Comparison of ENCODE assay signal across 8 cellular contexts in the genomic region with DNA sequence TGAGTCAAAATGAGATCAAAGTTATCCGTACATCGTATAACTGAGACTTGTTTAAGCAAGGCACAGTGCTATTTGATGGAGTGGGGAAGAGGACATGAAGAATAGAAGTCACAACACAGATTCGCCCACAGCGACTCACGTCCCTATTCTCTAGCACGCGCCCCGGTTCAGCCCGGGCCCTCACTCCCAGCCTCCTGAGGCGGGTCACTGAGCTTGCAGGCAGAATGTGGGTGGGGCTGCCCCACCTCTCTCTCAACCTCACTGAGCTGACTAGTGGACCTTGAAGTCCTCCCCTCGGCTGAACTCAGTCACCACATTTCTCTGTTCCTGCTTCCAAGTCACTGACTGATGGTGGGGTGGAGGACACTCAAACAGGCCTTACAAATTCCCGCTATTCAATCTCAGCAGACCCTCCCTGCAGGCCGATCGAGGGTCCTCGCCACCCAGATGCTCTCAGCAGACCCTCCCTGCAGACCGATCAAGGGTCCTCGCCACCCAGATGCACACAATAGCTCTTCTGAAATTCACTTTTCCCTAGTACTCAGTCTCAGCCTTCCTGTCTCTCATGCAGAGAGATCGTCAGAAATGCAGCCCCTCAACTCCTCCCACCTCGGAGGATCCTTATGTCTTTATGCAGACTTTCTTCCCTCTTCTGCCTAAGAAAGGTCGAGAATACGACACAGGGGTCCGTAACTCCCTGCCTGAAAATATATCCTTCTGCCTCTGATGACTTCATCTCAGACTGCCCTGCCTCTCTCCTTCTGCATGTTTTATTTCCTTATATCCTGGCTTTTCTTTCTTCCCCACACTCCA. TPM values are rescaled to one million over a fixed set of nuclear protein-coding genes. Genes with fewer than 3 reads are reported as not detected.
DNase-seq lines count a peak whose midpoint lies in the region; ATAC-seq and TF ChIP-seq lines count a peak whose summit lies in the region.

No MANE protein-coding gene starts in this region.

- peak overlapping the region; percentile 82 for H3K27ac Mint-ChIP-seq in stimulated activated memory B cell treated with anti-CD40 and anti-IgM and Interleukin-4, amounts not matched to agents 10 μg/mL and 1 μg/mL and 100 μg/mL, for 72 hours

- H3K9me3 Mint-ChIP-seq in stimulated activated memory B cell treated with anti-CD40 and anti-IgM and Interleukin-4, amounts not matched to agents 10 μg/mL and 1 μg/mL and 100 μg/mL, for 72 hours, result no peaks in the 10 kb centered on the region

- no TSS peak for BruUV-seq in OCI-LY7 (replicated peaks; lab: Mats Ljungman, UMichigan)

- no peaks in the 10 kb centered on the region for H3K9me3 ChIP-seq in OCI-LY7 (ENCODE audit: low read length)
- no peaks in the 10 kb centered on the region for H3K9me3 ChIP-seq in MG63

- peak overlapping the region; percentile 2; the same call in 1 of the 2 replicates for H3K4me2 ChIP-seq in OCI-LY7 (ENCODE audit: low read length)

- H3K27ac ChIP-seq in OCI-LY7 (ENCODE audit: low read depth, low read length, poor library complexity, severe bottlenecking), result no peak overlapping the region

- peak; percentile 90 for ATAC-seq in HG02852 (IDR thresholded peaks at IDR 0.05; ENCODE audit: unreplicated experiment)
- ATAC-seq in stimulated activated memory B cell treated with anti-CD40 and anti-IgM and Interleukin-4, amounts not matched to agents 10 μg/mL and 1 μg/mL and 100 μg/mL, for 72 hours, result peak; percentile 97

- H3K4me1 ChIP-seq in OCI-LY7 (ENCODE audit: insufficient read depth, low read length, poor library complexity, severe bottlenecking), result no peaks in the 10 kb centered on the region

- H3K4me3 Mint-ChIP-seq in stimulated activated memory B cell treated with anti-CD40 and anti-IgM and Interleukin-4, amounts not matched to agents 10 μg/mL and 1 μg/mL and 100 μg/mL, for 72 hours, result peak overlapping the region; percentile 0

- H3K36me3 ChIP-seq in OCI-LY7 (ENCODE audit: insufficient read depth, low read length) (no peaks in the 10 kb centered on the region), MG63 (no peaks in the 10 kb centered on the region)

- DNase-seq in OCI-LY7 (ENCODE audit: low spot score), result peak; percentile 27
- no peak for DNase-seq in G401 (ENCODE audit: low spot score)
- no peak for DNase-seq in MG63
- no peak for DNase-seq in Ammon's horn (ENCODE audit: low spot score)
- DNase-seq in superior temporal gyrus (ENCODE audit: extremely low spot score), result no peak

- no peak overlapping the region for H2AFZ ChIP-seq in OCI-LY7 (ENCODE audit: low read length)

- POLR2A ChIA-PET in OCI-LY7 (lab: Charles Lee), result interaction anchor here (1.9 kb wide), 1 partner anchor 9 kb away, joined by 6 read pairs; no protein-coding TSS in a partner anchor

- H3K4me3 ChIP-seq in OCI-LY7 (ENCODE audit: low read depth, low read length, poor library complexity, severe bottlenecking) (no peak overlapping the region), MG63 (no peak overlapping the region)

- H4K20me1 ChIP-seq in OCI-LY7 (ENCODE audit: insufficient read depth, low read length), result no peaks in the 10 kb centered on the region

- H3K4me1 Mint-ChIP-seq in stimulated activated memory B cell treated with anti-CD40 and anti-IgM and Interleukin-4, amounts not matched to agents 10 μg/mL and 1 μg/mL and 100 μg/mL, for 72 hours, result peaks cover 32% of the 10 kb centered on the region

- H3K79me2 ChIP-seq in OCI-LY7 (ENCODE audit: insufficient read depth, low read depth, low read length), result no peaks in the 10 kb centered on the region

- no peaks in the 10 kb centered on the region for H3K9me2 ChIP-seq in OCI-LY7 (ENCODE audit: insufficient read depth, low read length)

- no peaks in the 10 kb centered on the region for H3K27me3 ChIP-seq in MG63

- no peaks in the 10 kb centered on the region for H3K27me3 Mint-ChIP-seq in stimulated activated memory B cell treated with anti-CD40 and anti-IgM and Interleukin-4, amounts not matched to agents 10 μg/mL and 1 μg/mL and 100 μg/mL, for 72 hours

- intact Hi-C loops in OCI-LY7 (cut with micrococcal nuclease; ENCODE audit: unreplicated experiment), result no loop called here

- H3K36me3 Mint-ChIP-seq in stimulated activated memory B cell treated with anti-CD40 and anti-IgM and Interleukin-4, amounts not matched to agents 10 μg/mL and 1 μg/mL and 100 μg/mL, for 72 hours, result no peaks in the 10 kb centered on the region

- peak; percentile 29 for TF ChIP-seq POLR2A in GM19099 (IDR thresholded peaks at IDR 0.05; ENCODE audit: extremely low read depth, insufficient read length, low read depth)

- in situ Hi-C loops in G401 (cut with HindIII; ENCODE audit: low sequenced_read_pairs), result no loop called here

- no peak for TF ChIP-seq CTCF in OCI-LY7 (conservative IDR thresholded peaks at IDR 0.05; ENCODE audit: low read length)

- CTCF ChIA-PET in OCI-LY7 (lab: Charles Lee; ENCODE audit: unreplicated experiment), result no interaction called here

RNA-seq across cellular contexts. Expression of a gene that starts 12.8 kb away (rescaled TPM):
- total RNA-seq in OCI-LY7 (2014; rRNA removed; shearing (Covaris generic)), result not detected in 2 replicates
- total RNA-seq in OCI-LY7 (2022), result not detected in 2 replicates
- 16.6 and 26.3 TPM in 2 replicates for total RNA-seq in G401 (2014; rRNA removed; shearing (Covaris generic))
- 0.82 and 3.2 TPM in 2 replicates for total RNA-seq in MG63 (2014; rRNA removed; shearing (Covaris generic); ENCODE audit: low replicate concordance)
